13 cellular contexts compared by ENCODE assay signal in genomic region chr2:72561621-72562318, GRCh38.
DNase-seq lines count a peak whose midpoint lies in the region; ATAC-seq and TF ChIP-seq lines count a peak whose summit lies in the region.
"Had no signal": no experiment of that assay in that cellular context is flagged by ENCODE, and none has a peak within 500 bp of the region (broad histone marks: within the 10 kb centered on the region; RNA-seq: fewer than 3 reads in every experiment).

No MANE protein-coding gene starts in this region.

- H3K9me3 ChIP-seq in cardiac muscle cell (ENCODE audit: low read depth): no peaks in the 10 kb centered on the region
- H3K9me3 ChIP-seq: psoas muscle had no signal

- H3K27ac ChIP-seq in cardiac muscle cell (peak overlapping the region; percentile 30), rectal smooth muscle tissue (ENCODE audit: low read depth, low read length) (peak overlapping the region; percentile 6)
- H3K27ac ChIP-seq: psoas muscle had no signal

- H3K36me3 ChIP-seq in cardiac muscle cell (no peaks in the 10 kb centered on the region), rectal smooth muscle tissue (ENCODE audit: control insufficient read depth, insufficient read depth, low read length) (no peaks in the 10 kb centered on the region)

- ATAC-seq in HG03439 (IDR thresholded peaks at IDR 0.05; ENCODE audit: unreplicated experiment): no peak
- ATAC-seq: activated CD4-positive, alpha-beta T cell treated with anti-CD3 and anti-CD28 coated beads for 36 hours had no signal

- no peak for TF ChIP-seq CTCF in cardiac muscle cell (IDR thresholded peaks at IDR 0.05; ENCODE audit: low read depth, low read length)

- DNase-seq in GM04503 (ENCODE audit: low read depth) (peak; percentile 54), amniotic stem cell (lab: John Stamatoyannopoulos, UW) (peak; percentile 29), cardiac muscle cell (ENCODE audit: low read depth in 1 of 2, low spot score in 1 of 2) (peak; percentile 5 to 83), NCI-H1417 treated with DMSO at 0.1 percent for 48 hours (lab: John Stamatoyannopoulos, UW) (no peak), GM19240 (ENCODE audit: insufficient read length, low spot score) (no peak)
- DNase-seq in activated naive CD8-positive, alpha-beta T cell treated with anti-CD3 and anti-CD28 coated beads for 36 hours: no peak
- DNase-seq: activated CD4-positive, alpha-beta T cell treated with anti-CD3 and anti-CD28 coated beads for 36 hours; activated naive CD8-positive, alpha-beta T cell treated with anti-CD3 and anti-CD28 coated beads, Interleukin-2, amount 10 ng/mL, durations not matched to agents 7 days and 5 days; DND-41; MM.1S; psoas muscle had no signal

- H3K27me3 ChIP-seq in cardiac muscle cell (no peaks in the 10 kb centered on the region), rectal smooth muscle tissue (ENCODE audit: control insufficient read depth, insufficient read depth, low read length) (no peaks in the 10 kb centered on the region)

- H3K27ac Mint-ChIP-seq in activated naive CD8-positive, alpha-beta T cell treated with anti-CD3 and anti-CD28 coated beads for 36 hours: no peak overlapping the region
- H3K27ac Mint-ChIP-seq: activated CD4-positive, alpha-beta T cell treated with anti-CD3 and anti-CD28 coated beads for 36 hours; activated naive CD8-positive, alpha-beta T cell treated with anti-CD3 and anti-CD28 coated beads, Interleukin-2, amount 10 ng/mL, durations not matched to agents 7 days and 5 days had no signal

- no peaks in the 10 kb centered on the region for H3K9me3 Mint-ChIP-seq in activated naive CD8-positive, alpha-beta T cell treated with anti-CD3 and anti-CD28 coated beads for 36 hours
- H3K9me3 Mint-ChIP-seq: activated naive CD8-positive, alpha-beta T cell treated with anti-CD3 and anti-CD28 coated beads, Interleukin-2, amount 10 ng/mL, durations not matched to agents 7 days and 5 days had no signal

- no peaks in the 10 kb centered on the region for H3K27me3 Mint-ChIP-seq in activated naive CD8-positive, alpha-beta T cell treated with anti-CD3 and anti-CD28 coated beads for 36 hours
- H3K27me3 Mint-ChIP-seq: activated CD4-positive, alpha-beta T cell treated with anti-CD3 and anti-CD28 coated beads for 36 hours; activated naive CD8-positive, alpha-beta T cell treated with anti-CD3 and anti-CD28 coated beads, Interleukin-2, amount 10 ng/mL, durations not matched to agents 7 days and 5 days had no signal

- H3K4me1 ChIP-seq in cardiac muscle cell (ENCODE audit: low read depth) (peaks cover 8% of the 10 kb centered on the region), rectal smooth muscle tissue (ENCODE audit: control insufficient read depth, insufficient read depth, low read length) (peaks cover 8% of the 10 kb centered on the region)

- no peak overlapping the region for H3K9ac ChIP-seq in rectal smooth muscle tissue (ENCODE audit: low read length)

- no peak overlapping the region for H3K4me3 Mint-ChIP-seq in activated naive CD8-positive, alpha-beta T cell treated with anti-CD3 and anti-CD28 coated beads for 36 hours
- H3K4me3 Mint-ChIP-seq: activated CD4-positive, alpha-beta T cell treated with anti-CD3 and anti-CD28 coated beads for 36 hours; activated naive CD8-positive, alpha-beta T cell treated with anti-CD3 and anti-CD28 coated beads, Interleukin-2, amount 10 ng/mL, durations not matched to agents 7 days and 5 days had no signal

- H3K36me3 Mint-ChIP-seq in activated naive CD8-positive, alpha-beta T cell treated with anti-CD3 and anti-CD28 coated beads for 36 hours: peaks cover 10% of the 10 kb centered on the region

- peaks cover 7% of the 10 kb centered on the region for H3K4me1 Mint-ChIP-seq in activated naive CD8-positive, alpha-beta T cell treated with anti-CD3 and anti-CD28 coated beads for 36 hours

- H3K4me3 ChIP-seq in cardiac muscle cell (no peak overlapping the region), rectal smooth muscle tissue (ENCODE audit: low read length) (no peak overlapping the region)
- H3K4me3 ChIP-seq: psoas muscle had no signal

Comparison
In these comparisons a context has a peak if more than half of its experiments do, and no peak if none do; other contexts are left out.
1. DNase-seq: peak in GM04503 (single experiment), amniotic stem cell (single experiment) and cardiac muscle cell (2 of 2); none in NCI-H1417 treated with DMSO at 0.1 percent for 48 hours (single experiment), GM19240 (single experiment) and activated naive CD8-positive, alpha-beta T cell treated with anti-CD3 and anti-CD28 coated beads for 36 hours (single experiment).